ENCODE assay signal across 1 cellular context in genomic region chr4:182219400-182219799, GRCh38.
TF ChIP-seq lines count a peak whose summit lies in the region.

No MANE protein-coding gene starts in this region.

TF ChIP-seq in GM23338, 12 proteins besides CTCF, POLR2A, EP300 and RAD21 (continued from another document):
- TF ChIP-seq ZNF462 (CRISPR knock-in tag; IDR thresholded peaks at IDR 0.05) = no peak
- TF ChIP-seq ZNF331 (CRISPR knock-in tag; IDR thresholded peaks at IDR 0.05; ENCODE audit: low read depth) = no peak
- no peak for TF ChIP-seq STAT1 (IDR thresholded peaks at IDR 0.05; ENCODE audit: unreplicated experiment)
- no peak for TF ChIP-seq POLR2AphosphoS5 (IDR thresholded peaks at IDR 0.05; ENCODE audit: low read depth)
- TF ChIP-seq REST (IDR thresholded peaks at IDR 0.05; ENCODE audit: unreplicated experiment) = no peak
- TF ChIP-seq NANOG (IDR thresholded peaks at IDR 0.05; ENCODE audit: borderline replicate concordance) = no peak
- TF ChIP-seq ETS1 (IDR thresholded peaks at IDR 0.05) = no peak
- TF ChIP-seq JUNB (IDR thresholded peaks at IDR 0.05; ENCODE audit: unreplicated experiment) = no peak
- TF ChIP-seq CREB1 (CRISPR knock-in tag; IDR thresholded peaks at IDR 0.05; ENCODE audit: low read depth) = no peak
- no peak for TF ChIP-seq EZH2 (IDR thresholded peaks at IDR 0.05; ENCODE audit: low read depth, unreplicated experiment)
